Comparison of ENCODE assay signal across 1 cellular context in genomic region chr19:48713864-48714755, GRCh38.
TF ChIP-seq lines count a peak whose summit lies in the region.

No MANE protein-coding gene starts in this region.

TF ChIP-seq in K562, 482 proteins besides CTCF, POLR2A, EP300 and RAD21 (continued from another document and continues in another):
- no peak for TF ChIP-seq FOXP4 (CRISPR knock-in tag; IDR thresholded peaks at IDR 0.05; ENCODE audit: borderline replicate concordance)
- no peak for TF ChIP-seq ZNF174 (CRISPR knock-in tag; IDR thresholded peaks at IDR 0.05)
- TF ChIP-seq POLR2AphosphoS5 (IDR thresholded peaks at IDR 0.05; ENCODE audit: control insufficient read depth, insufficient read depth, low read depth, low read length) = 0 out of 2 replicates have a peak, but pooled peaks have one; percentile 33
- no peak for TF ChIP-seq ZNF77 (CRISPR knock-in tag; IDR thresholded peaks at IDR 0.05)
- TF ChIP-seq CREBBP (IDR thresholded peaks at IDR 0.05; ENCODE audit: low read depth, low read length) = no peak
- TF ChIP-seq CBX1 (IDR thresholded peaks at IDR 0.05; ENCODE audit: low read depth) = no peak
- no peak for TF ChIP-seq PREB (CRISPR knock-in tag; IDR thresholded peaks at IDR 0.05)
- peak; percentile 39; the same call in 1 of the 2 replicates for TF ChIP-seq PHF8 (IDR thresholded peaks at IDR 0.05; ENCODE audit: borderline replicate concordance, low read length)
- TF ChIP-seq FIP1L1 (IDR thresholded peaks at IDR 0.05; ENCODE audit: low read depth, low read length, poor library complexity, severe bottlenecking) = peak; percentile 41
- TF ChIP-seq ZNF133 (CRISPR knock-in tag; IDR thresholded peaks at IDR 0.05) = no peak
- TF ChIP-seq HMG20B (CRISPR knock-in tag; IDR thresholded peaks at IDR 0.05) = no peak
- TF ChIP-seq WHSC1 (IDR thresholded peaks at IDR 0.05; ENCODE audit: low read length) = no peak
- TF ChIP-seq, protein P1, sequence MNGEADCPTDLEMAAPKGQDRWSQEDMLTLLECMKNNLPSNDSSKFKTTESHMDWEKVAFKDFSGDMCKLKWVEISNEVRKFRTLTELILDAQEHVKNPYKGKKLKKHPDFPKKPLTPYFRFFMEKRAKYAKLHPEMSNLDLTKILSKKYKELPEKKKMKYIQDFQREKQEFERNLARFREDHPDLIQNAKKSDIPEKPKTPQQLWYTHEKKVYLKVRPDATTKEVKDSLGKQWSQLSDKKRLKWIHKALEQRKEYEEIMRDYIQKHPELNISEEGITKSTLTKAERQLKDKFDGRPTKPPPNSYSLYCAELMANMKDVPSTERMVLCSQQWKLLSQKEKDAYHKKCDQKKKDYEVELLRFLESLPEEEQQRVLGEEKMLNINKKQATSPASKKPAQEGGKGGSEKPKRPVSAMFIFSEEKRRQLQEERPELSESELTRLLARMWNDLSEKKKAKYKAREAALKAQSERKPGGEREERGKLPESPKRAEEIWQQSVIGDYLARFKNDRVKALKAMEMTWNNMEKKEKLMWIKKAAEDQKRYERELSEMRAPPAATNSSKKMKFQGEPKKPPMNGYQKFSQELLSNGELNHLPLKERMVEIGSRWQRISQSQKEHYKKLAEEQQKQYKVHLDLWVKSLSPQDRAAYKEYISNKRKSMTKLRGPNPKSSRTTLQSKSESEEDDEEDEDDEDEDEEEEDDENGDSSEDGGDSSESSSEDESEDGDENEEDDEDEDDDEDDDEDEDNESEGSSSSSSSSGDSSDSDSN (IDR thresholded peaks at IDR 0.05; ENCODE audit: borderline replicate concordance in 1 of 2, low read depth in 2 of 2, low read length in 2 of 2) = peak in 1 of 2 experiments; percentile 27; a peak in 1 of 4 replicates
- TF ChIP-seq NFE2L1 (tag; IDR thresholded peaks at IDR 0.05; ENCODE audit: borderline replicate concordance, low read depth) = no peak
- TF ChIP-seq SUPT5H (IDR thresholded peaks at IDR 0.05) = peak; percentile 40; the same call in 1 of the 2 replicates
- peak; percentile 19; the same call in 1 of the 2 replicates for TF ChIP-seq HCFC1 (IDR thresholded peaks at IDR 0.05; ENCODE audit: low read depth, low read length)
- TF ChIP-seq ZNF512 (tag; IDR thresholded peaks at IDR 0.05) = no peak
- TF ChIP-seq, protein P2, sequence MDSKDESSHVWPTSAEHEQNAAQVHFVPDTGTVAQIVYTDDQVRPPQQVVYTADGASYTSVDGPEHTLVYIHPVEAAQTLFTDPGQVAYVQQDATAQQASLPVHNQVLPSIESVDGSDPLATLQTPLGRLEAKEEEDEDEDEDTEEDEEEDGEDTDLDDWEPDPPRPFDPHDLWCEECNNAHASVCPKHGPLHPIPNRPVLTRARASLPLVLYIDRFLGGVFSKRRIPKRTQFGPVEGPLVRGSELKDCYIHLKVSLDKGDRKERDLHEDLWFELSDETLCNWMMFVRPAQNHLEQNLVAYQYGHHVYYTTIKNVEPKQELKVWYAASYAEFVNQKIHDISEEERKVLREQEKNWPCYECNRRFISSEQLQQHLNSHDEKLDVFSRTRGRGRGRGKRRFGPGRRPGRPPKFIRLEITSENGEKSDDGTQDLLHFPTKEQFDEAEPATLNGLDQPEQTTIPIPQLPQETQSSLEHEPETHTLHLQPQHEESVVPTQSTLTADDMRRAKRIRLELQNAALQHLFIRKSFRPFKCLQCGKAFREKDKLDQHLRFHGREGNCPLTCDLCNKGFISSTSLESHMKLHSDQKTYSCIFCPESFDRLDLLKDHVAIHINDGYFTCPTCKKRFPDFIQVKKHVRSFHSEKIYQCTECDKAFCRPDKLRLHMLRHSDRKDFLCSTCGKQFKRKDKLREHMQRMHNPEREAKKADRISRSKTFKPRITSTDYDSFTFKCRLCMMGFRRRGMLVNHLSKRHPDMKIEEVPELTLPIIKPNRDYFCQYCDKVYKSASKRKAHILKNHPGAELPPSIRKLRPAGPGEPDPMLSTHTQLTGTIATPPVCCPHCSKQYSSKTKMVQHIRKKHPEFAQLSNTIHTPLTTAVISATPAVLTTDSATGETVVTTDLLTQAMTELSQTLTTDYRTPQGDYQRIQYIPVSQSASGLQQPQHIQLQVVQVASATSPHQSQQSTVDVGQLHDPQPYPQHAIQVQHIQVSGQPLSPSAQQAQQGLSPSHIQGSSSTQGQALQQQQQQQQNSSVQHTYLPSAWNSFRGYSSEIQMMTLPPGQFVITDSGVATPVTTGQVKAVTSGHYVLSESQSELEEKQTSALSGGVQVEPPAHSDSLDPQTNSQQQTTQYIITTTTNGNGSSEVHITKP (IDR thresholded peaks at IDR 0.05; ENCODE audit: partially characterized antibody) = peak; percentile 71
- TF ChIP-seq ZNF717 (CRISPR knock-in tag; IDR thresholded peaks at IDR 0.05) = no peak
- no peak for TF ChIP-seq ZNF175 (CRISPR knock-in tag; IDR thresholded peaks at IDR 0.05; ENCODE audit: low read depth)
- no peak for TF ChIP-seq CBFB (CRISPR knock-in tag; IDR thresholded peaks at IDR 0.05)
- TF ChIP-seq GATAD2B (IDR thresholded peaks at IDR 0.05; ENCODE audit: borderline replicate concordance) = no peak
- no peak for TF ChIP-seq ZNF217 (CRISPR knock-in tag; IDR thresholded peaks at IDR 0.05)
- TF ChIP-seq ZNF609 (CRISPR knock-in tag; IDR thresholded peaks at IDR 0.05; ENCODE audit: borderline replicate concordance) = no peak
- TF ChIP-seq ADNP (tag; IDR thresholded peaks at IDR 0.05) = no peak
- no peak; the same call in 1 of the 2 replicates for TF ChIP-seq ATF1 (CRISPR knock-in tag; IDR thresholded peaks at IDR 0.05)
- TF ChIP-seq ATF1 (tag; IDR thresholded peaks at IDR 0.05) = peak; percentile 83
- peak; percentile 92 for TF ChIP-seq L3MBTL2 (IDR thresholded peaks at IDR 0.05)
- TF ChIP-seq POLR2G (IDR thresholded peaks at IDR 0.05; ENCODE audit: low read depth, low read length) = peak; percentile 71
- TF ChIP-seq NFYB (IDR thresholded peaks at IDR 0.05; ENCODE audit: extremely low read depth, insufficient read length) = peak; percentile 93
- TF ChIP-seq SPI1 (IDR thresholded peaks at IDR 0.05; ENCODE audit: borderline replicate concordance, low read depth, low read length) = no peak
- TF ChIP-seq RFX1 (IDR thresholded peaks at IDR 0.05) = no peak
- no peak for TF ChIP-seq BCL6 (CRISPR knock-in tag; IDR thresholded peaks at IDR 0.05)
- TF ChIP-seq SMARCE1 (IDR thresholded peaks at IDR 0.05) = no peak
- TF ChIP-seq ZNF311 (CRISPR knock-in tag; IDR thresholded peaks at IDR 0.05) = no peak
- TF ChIP-seq PRPF4 (IDR thresholded peaks at IDR 0.05; ENCODE audit: insufficient read depth, low read depth, low read length, poor library complexity, severe bottlenecking) = no peak
- TF ChIP-seq, protein P3, sequence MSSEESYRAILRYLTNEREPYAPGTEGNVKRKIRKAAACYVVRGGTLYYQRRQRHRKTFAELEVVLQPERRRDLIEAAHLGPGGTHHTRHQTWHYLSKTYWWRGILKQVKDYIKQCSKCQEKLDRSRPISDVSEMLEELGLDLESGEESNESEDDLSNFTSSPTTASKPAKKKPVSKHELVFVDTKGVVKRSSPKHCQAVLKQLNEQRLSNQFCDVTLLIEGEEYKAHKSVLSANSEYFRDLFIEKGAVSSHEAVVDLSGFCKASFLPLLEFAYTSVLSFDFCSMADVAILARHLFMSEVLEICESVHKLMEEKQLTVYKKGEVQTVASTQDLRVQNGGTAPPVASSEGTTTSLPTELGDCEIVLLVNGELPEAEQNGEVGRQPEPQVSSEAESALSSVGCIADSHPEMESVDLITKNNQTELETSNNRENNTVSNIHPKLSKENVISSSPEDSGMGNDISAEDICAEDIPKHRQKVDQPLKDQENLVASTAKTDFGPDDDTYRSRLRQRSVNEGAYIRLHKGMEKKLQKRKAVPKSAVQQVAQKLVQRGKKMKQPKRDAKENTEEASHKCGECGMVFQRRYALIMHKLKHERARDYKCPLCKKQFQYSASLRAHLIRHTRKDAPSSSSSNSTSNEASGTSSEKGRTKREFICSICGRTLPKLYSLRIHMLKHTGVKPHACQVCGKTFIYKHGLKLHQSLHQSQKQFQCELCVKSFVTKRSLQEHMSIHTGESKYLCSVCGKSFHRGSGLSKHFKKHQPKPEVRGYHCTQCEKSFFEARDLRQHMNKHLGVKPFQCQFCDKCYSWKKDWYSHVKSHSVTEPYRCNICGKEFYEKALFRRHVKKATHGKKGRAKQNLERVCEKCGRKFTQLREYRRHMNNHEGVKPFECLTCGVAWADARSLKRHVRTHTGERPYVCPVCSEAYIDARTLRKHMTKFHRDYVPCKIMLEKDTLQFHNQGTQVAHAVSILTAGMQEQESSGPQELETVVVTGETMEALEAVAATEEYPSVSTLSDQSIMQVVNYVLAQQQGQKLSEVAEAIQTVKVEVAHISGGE (CRISPR knock-in tag; IDR thresholded peaks at IDR 0.05) = no peak
- no peak for TF ChIP-seq TEAD4 (IDR thresholded peaks at IDR 0.05; ENCODE audit: low read length)
- TF ChIP-seq TEAD4 (CRISPR knock-in tag; IDR thresholded peaks at IDR 0.05; ENCODE audit: borderline replicate concordance) = no peak
- TF ChIP-seq MAZ (CRISPR knock-in tag; conservative IDR thresholded peaks at IDR 0.05 in 1 of 2, IDR thresholded peaks at IDR 0.05 in 1 of 2) = peak in 1 of 2 experiments; percentile 53; a peak in 2 of 4 replicates
- TF ChIP-seq MBD2 (IDR thresholded peaks at IDR 0.05; ENCODE audit: borderline replicate concordance, low read depth) = peak; percentile 89; the same call in 1 of the 2 replicates
- no peak for TF ChIP-seq ZNF449 (CRISPR knock-in tag; IDR thresholded peaks at IDR 0.05)
- no peak for TF ChIP-seq CBX5 (IDR thresholded peaks at IDR 0.05; ENCODE audit: borderline replicate concordance, low read depth)
- TF ChIP-seq MTA3 (IDR thresholded peaks at IDR 0.05; ENCODE audit: borderline replicate concordance) = peak; percentile 56; the same call in 1 of the 2 replicates
